ENCODE assay signal across 1 cellular context in the genomic region with DNA sequence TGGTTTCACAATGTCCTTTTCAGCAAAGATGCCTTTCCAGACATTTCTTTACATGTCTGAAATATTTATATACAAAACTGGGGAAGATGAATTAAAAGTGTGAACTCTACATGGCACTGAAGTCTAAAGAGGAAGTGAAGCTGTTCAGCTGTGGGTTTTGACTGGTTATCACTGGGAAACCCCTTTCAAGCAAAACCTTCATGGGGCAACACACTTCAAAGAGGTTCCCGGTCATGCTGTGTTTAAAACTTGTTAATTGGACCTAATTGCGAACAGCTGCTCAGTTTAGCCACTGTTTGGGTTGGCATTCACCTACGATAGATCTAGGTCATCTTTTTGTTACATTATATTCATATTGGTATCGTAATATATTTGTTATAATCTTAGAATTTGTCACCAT.
TF ChIP-seq lines count a peak whose summit lies in the region.

No MANE protein-coding gene starts in this region.

TF ChIP-seq in GM12878, 131 proteins besides CTCF, POLR2A, EP300 and RAD21 (continued from another document):
- TF ChIP-seq DPF2 (IDR thresholded peaks at IDR 0.05): peak; percentile 98
- no peak for TF ChIP-seq ZNF274 (IDR thresholded peaks at IDR 0.05; ENCODE audit: insufficient read depth, insufficient read length)
- TF ChIP-seq, protein P1, sequence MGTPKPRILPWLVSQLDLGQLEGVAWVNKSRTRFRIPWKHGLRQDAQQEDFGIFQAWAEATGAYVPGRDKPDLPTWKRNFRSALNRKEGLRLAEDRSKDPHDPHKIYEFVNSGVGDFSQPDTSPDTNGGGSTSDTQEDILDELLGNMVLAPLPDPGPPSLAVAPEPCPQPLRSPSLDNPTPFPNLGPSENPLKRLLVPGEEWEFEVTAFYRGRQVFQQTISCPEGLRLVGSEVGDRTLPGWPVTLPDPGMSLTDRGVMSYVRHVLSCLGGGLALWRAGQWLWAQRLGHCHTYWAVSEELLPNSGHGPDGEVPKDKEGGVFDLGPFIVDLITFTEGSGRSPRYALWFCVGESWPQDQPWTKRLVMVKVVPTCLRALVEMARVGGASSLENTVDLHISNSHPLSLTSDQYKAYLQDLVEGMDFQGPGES (IDR thresholded peaks at IDR 0.05): no peak
- no peak for TF ChIP-seq ZBTB40 (IDR thresholded peaks at IDR 0.05; ENCODE audit: borderline replicate concordance)
- TF ChIP-seq RUNX3 (IDR thresholded peaks at IDR 0.05; ENCODE audit: low read length): peak; percentile 90
- TF ChIP-seq ZBED1 (IDR thresholded peaks at IDR 0.05; ENCODE audit: borderline replicate concordance): no peak
- TF ChIP-seq CBX5 (IDR thresholded peaks at IDR 0.05; ENCODE audit: low read depth): 0 out of 2 replicates have a peak, but pooled peaks have one; percentile 40
- no peak for TF ChIP-seq HDGF (IDR thresholded peaks at IDR 0.05)
- no peak for TF ChIP-seq NFXL1 (IDR thresholded peaks at IDR 0.05; ENCODE audit: borderline replicate concordance)
TF ChIP-seq in GM12878: peak in this region for 44.
